Comparison of ENCODE assay signal across 8 cellular contexts in genomic region chr1:225426395-225427248, GRCh38. TPM values are rescaled to one million over a fixed set of nuclear protein-coding genes. Genes with fewer than 3 reads are reported as not detected.
DNase-seq lines count a peak whose midpoint lies in the region; ATAC-seq, FAIRE-seq and TF ChIP-seq lines count a peak whose summit lies in the region.

No MANE protein-coding gene starts in this region.

- intact Hi-C loops in colonic mucosa (cut with DNase I) = no loop called here
- intact Hi-C loops in HepG2 (cut with micrococcal nuclease; ENCODE audit: unreplicated experiment) = loop anchor here (2.0 kb wide), 2 partner anchors 14 kb away; no protein-coding TSS in a partner anchor

- ATAC-seq in HepG2 (peak; percentile 21), HG03196 (IDR thresholded peaks at IDR 0.05; ENCODE audit: unreplicated experiment) (no peak)

- peak overlapping the region; percentile 92 for H3K4me2 ChIP-seq in HepG2 (ENCODE audit: low read depth, low read length)

- H3K36me3 ChIP-seq in colonic mucosa = no peaks in the 10 kb centered on the region
- H3K36me3 ChIP-seq in HepG2 (replicated peaks in 1 of 2; ENCODE audit: control insufficient read depth in 1 of 2, insufficient read depth in 2 of 2, low read length in 2 of 2) = peaks cover 0 to 19% of the 10 kb centered on the region in 2 experiments; a peak in 2 of 5 replicates

- TF ChIP-seq EP300 in HepG2 (IDR thresholded peaks at IDR 0.05; ENCODE audit: low read depth in 2 of 2, low read length in 2 of 2) (no peak), HepG2 (CRISPR knock-in tag; IDR thresholded peaks at IDR 0.05; ENCODE audit: borderline replicate concordance) (no peak)

- H3K9me3 ChIP-seq in colonic mucosa (no peaks in the 10 kb centered on the region), HepG2 (ENCODE audit: low read length) (no peaks in the 10 kb centered on the region)

- H3K27me3 ChIP-seq in HL-60 (ENCODE audit: insufficient read depth, poor library complexity, severe bottlenecking) (no peaks in the 10 kb centered on the region), colonic mucosa (no peaks in the 10 kb centered on the region), HepG2 (ENCODE audit: control insufficient read depth in 1 of 2, insufficient read depth in 2 of 2, low read length in 2 of 2) (no peaks in the 10 kb centered on the region; a peak in 1 of 5 replicates)

- TF ChIP-seq POLR2A in HepG2 (IDR thresholded peaks at IDR 0.05; ENCODE audit: insufficient read depth in 1 of 2, low read depth in 2 of 2, low read length in 2 of 2) = no peak

- H3K9ac ChIP-seq in colonic mucosa (ENCODE audit: low read depth in 2 of 2, low read length in 2 of 2) (peak overlapping the region; percentile 92 to 97), HepG2 (ENCODE audit: insufficient read depth, low read depth, low read length) (peak overlapping the region; percentile 92)

- H3K4me3 ChIP-seq in HL-60 (replicated peaks; ENCODE audit: insufficient read depth, low read length) (peak overlapping the region; percentile 87), colonic mucosa (peak overlapping the region; percentile 91), HepG2 (replicated peaks in 1 of 3; ENCODE audit: insufficient read depth in 1 of 3, low read depth in 2 of 3, low read length in 3 of 3) (peak overlapping the region; percentile 83 to 95 (median 93))

- H3K4me1 ChIP-seq in colonic mucosa = peaks cover 5% of the 10 kb centered on the region
- peaks cover 52% of the 10 kb centered on the region for H3K4me1 ChIP-seq in HepG2 (ENCODE audit: insufficient read depth, low read length)

- peak; percentile 28 for FAIRE-seq in HepG2 (lab: Jason Lieb, UNC)

- peaks cover 62% of the 10 kb centered on the region for H3K79me2 ChIP-seq in HepG2 (ENCODE audit: insufficient read depth, low read length)

- 2% methylated on average over 22 of the region's 37 CpGs for whole genome bisulfite sequencing in HepG2 (ENCODE audit: low lambda C conversion rate)

- H4K20me1 ChIP-seq in HepG2 (ENCODE audit: insufficient read depth, low read length) = peaks cover 17% of the 10 kb centered on the region

- POLR2A ChIA-PET in HepG2 (lab: Yijun Ruan, JAX) = interaction anchor here (0.9 kb wide), 1 partner anchor 15 kb away, joined by 3 read pairs; no protein-coding TSS in a partner anchor

- H3K27ac ChIP-seq in HL-60 (replicated peaks) (peak overlapping the region; percentile 88), colonic mucosa (peak overlapping the region; percentile 90), HepG2 (ENCODE audit: extremely low read length, insufficient read depth, low read length) (peak overlapping the region; percentile 86)

- CTCF ChIA-PET in HepG2 (lab: Yijun Ruan, JAX; ENCODE audit: low intra/inter-chr PET ratio, low total read pairs) = no interaction called here

- H2AFZ ChIP-seq in HepG2 (ENCODE audit: low read length) = no peak overlapping the region

- DNase-seq in EH (ENCODE audit: low read depth) = peak; percentile 44
- peak in 1 of 2 experiments; percentile 80 for DNase-seq in HL-60 (ENCODE audit: low read depth in 1 of 2, low spot score in 1 of 2)
- peak in 3 of 5 donors; percentile 13 to 46 (median 21) for DNase-seq in T-helper 1 cell
- peak; percentile 52 for DNase-seq in colonic mucosa
- DNase-seq in HepG2 (ENCODE audit: low spot score) = no peak
- DNase-seq in stimulated activated naive CD4-positive, alpha-beta T cell treated with Interleukin-2 at 50 U/mL for 16 hours (lab: John Stamatoyannopoulos, UW) = peak; percentile 10
- no peak for DNase-seq in effector CD4-positive, alpha-beta T cell

- TF ChIP-seq RAD21 in HepG2 (CRISPR knock-in tag; IDR thresholded peaks at IDR 0.05) = no peak

- in situ Hi-C loops in HepG2 (cut with HindIII; ENCODE audit: extremely low pct_ligation_motif_present, low pct_unique_long_range_greater_than_20kb) = no loop called here

- no TSS peak for BruUV-seq in HepG2 (replicated peaks; lab: Mats Ljungman, UMichigan)

- no peak for TF ChIP-seq CTCF in HL-60 (IDR thresholded peaks at IDR 0.05; ENCODE audit: insufficient read depth, low read length)
- no peak for TF ChIP-seq CTCF in colonic mucosa (IDR thresholded peaks at IDR 0.05)
- 0 out of 2 replicates have a peak, but pooled peaks have one; percentile 4 for TF ChIP-seq CTCF in HepG2 (CRISPR knock-in tag; IDR thresholded peaks at IDR 0.05)

TF ChIP-seq in HepG2, 621 proteins besides CTCF, POLR2A, EP300 and RAD21 (continues in another document):
- TF ChIP-seq PPARG (CRISPR knock-in tag; conservative IDR thresholded peaks at IDR 0.05) (no peak), ZNF670 (CRISPR knock-in tag; IDR thresholded peaks at IDR 0.05; ENCODE audit: borderline replicate concordance) (no peak), MLXIP (CRISPR knock-in tag; IDR thresholded peaks at IDR 0.05; ENCODE audit: borderline replicate concordance) (no peak), IKZF1 (IDR thresholded peaks at IDR 0.05) (no peak), SNAPC2 (CRISPR knock-in tag; IDR thresholded peaks at IDR 0.05) (no peak), ZNF251 (CRISPR knock-in tag; IDR thresholded peaks at IDR 0.05) (no peak), TRAFD1 (CRISPR knock-in tag; IDR thresholded peaks at IDR 0.05; ENCODE audit: borderline replicate concordance) (no peak), SOX5 (CRISPR knock-in tag; IDR thresholded peaks at IDR 0.05; ENCODE audit: borderline replicate concordance) (no peak), ZNF576 (CRISPR knock-in tag; IDR thresholded peaks at IDR 0.05) (no peak; the same call in 1 of the 2 replicates), ARHGAP35 (CRISPR knock-in tag; IDR thresholded peaks at IDR 0.05; ENCODE audit: borderline replicate concordance) (no peak)

RNA-seq across cellular contexts. Expression of gene LBR, which starts 1.2 kb away (rescaled TPM):
- total RNA-seq in colonic mucosa (100 to 1,000 TPM; 111 to 147 TPM), HepG2 (2016; rRNA removed; fragmentation: Illumina TruSeq; extraction: Trizol) (64.4 and 76.7 TPM in 2 replicates)
- total RNA-seq in HepG2 (2016; cell fraction: cytosol; rRNA removed; fragmentation: Illumina TruSeq; extraction: Trizol; ENCODE audit: low read depth) = 5.8 and 7.2 TPM in 2 replicates
- 58.0 and 76.5 TPM in 2 replicates for total RNA-seq in HepG2 (2016; cell fraction: insoluble cytoplasmic fraction; rRNA removed; fragmentation: Illumina TruSeq; extraction: Trizol)
- 18.3 and 23.6 TPM in 2 replicates for total RNA-seq in HepG2 (2016; cell fraction: membrane; rRNA removed; fragmentation: Illumina TruSeq; extraction: Trizol)
- total RNA-seq in HepG2 (2016; cell fraction: nucleus; rRNA removed; fragmentation: Illumina TruSeq; extraction: Trizol) = 103 and 116 TPM in 2 replicates
- 38.2 and 38.9 TPM in 2 replicates for polyA plus RNA-seq in HepG2 (2011; rRNA removed)
- 25.2 and 34.9 TPM in 2 replicates for polyA plus RNA-seq in HepG2 (2011; cell fraction: cytosol; rRNA removed)
- 20.9 and 21.1 TPM in 2 replicates for polyA plus RNA-seq in HepG2 (2011; cell fraction: nucleus; rRNA removed)
- polyA plus RNA-seq in HepG2 (2012) = 42.0 and 46.8 TPM in 2 replicates
- 3.8 and 4.4 TPM in 2 replicates for polyA plus RNA-seq in HepG2 (2016; cell fraction: cytosol; fragmentation: Illumina TruSeq; extraction: Trizol; ENCODE audit: low read depth)
- polyA plus RNA-seq in HepG2 (2016; cell fraction: insoluble cytoplasmic fraction; fragmentation: Illumina TruSeq; extraction: Trizol; ENCODE audit: low read depth) = 58.6 and 66.3 TPM in 2 replicates
- 12.1 and 13.5 TPM in 2 replicates for polyA plus RNA-seq in HepG2 (2016; cell fraction: membrane; fragmentation: Illumina TruSeq; extraction: Trizol; ENCODE audit: low read depth)
- 109 and 114 TPM in 2 replicates for polyA plus RNA-seq in HepG2 (2016; cell fraction: nucleus; fragmentation: Illumina TruSeq; extraction: Trizol; ENCODE audit: insufficient read depth, low read depth)
- polyA minus RNA-seq in HepG2 (2011; rRNA and poly(A)+ RNA removed; ENCODE audit: low replicate concordance) = 59.8 and 110 TPM in 2 replicates
- polyA minus RNA-seq in HepG2 (2011; cell fraction: cytosol; rRNA and poly(A)+ RNA removed) = 35.1 and 35.9 TPM in 2 replicates
- polyA minus RNA-seq in HepG2 (2011; cell fraction: nucleus; rRNA and poly(A)+ RNA removed) = 43.9 and 51.8 TPM in 2 replicates

Comparison
In these comparisons a context has a peak if more than half of its experiments do, and no peak if none do; other contexts are left out.
1. DNase-seq: peak in EH (single experiment), T-helper 1 cell (3 of 5), colonic mucosa (single experiment) and stimulated activated naive CD4-positive, alpha-beta T cell treated with Interleukin-2 at 50 U/mL for 16 hours (single experiment); none in HepG2 (single experiment) and effector CD4-positive, alpha-beta T cell (single experiment).
2. Peak in every context shown above with its lines, with median percentiles within 50 percentile points of each other: H3K27ac ChIP-seq and H3K4me3 ChIP-seq.